In the genomic region with DNA sequence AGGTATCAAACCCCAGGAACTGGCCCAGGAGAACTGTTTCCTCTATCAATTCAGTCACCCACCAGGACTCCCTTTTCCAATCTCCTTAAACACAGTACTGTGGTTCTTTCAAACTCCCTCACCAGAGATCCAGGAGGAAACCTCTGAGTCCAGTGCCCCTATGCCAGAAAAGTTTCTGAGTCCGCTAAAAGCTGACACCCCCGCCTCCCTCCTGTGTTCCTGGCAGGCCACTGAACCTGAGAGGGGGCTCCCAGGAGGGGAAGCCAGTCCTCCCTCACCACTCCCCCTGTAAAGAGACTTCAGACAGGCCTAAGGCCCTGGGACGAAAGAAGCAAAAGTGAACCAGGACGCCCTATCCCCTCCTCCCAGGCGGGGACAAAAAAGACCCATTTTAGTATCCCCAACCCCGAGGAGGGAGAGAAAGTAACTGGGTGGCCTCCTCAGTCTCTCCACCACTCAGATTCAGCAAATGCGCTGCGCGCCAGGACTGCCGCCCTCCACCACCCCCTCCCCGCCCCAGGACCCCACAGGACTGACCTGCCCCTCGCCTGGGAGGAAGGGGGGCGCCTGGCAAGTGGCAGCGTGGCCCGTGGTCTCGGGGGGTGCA, we compare ENCODE assay signal across 8 cellular contexts. TPM values are rescaled to one million over a fixed set of nuclear protein-coding genes. Genes with fewer than 3 reads are reported as not detected.
A peak's percentile ranks its signal among the peaks of the same experiment; 100 is the strongest.
DNase-seq lines count a peak whose midpoint lies in the region; ATAC-seq and TF ChIP-seq lines count a peak whose summit lies in the region.

No MANE protein-coding gene starts in this region.

- H3K4me2 ChIP-seq in Loucy (ENCODE audit: low read depth, low read length, poor library complexity, severe bottlenecking) = peak overlapping the region; percentile 96

- no peaks in the 10 kb centered on the region for H3K27me3 Mint-ChIP-seq in activated T-cell treated with anti-CD3 and anti-CD28 coated beads, Interleukin-2, amount 50 U/mL, for 24 hours

- H2AFZ ChIP-seq in Loucy (ENCODE audit: low read length) = peak overlapping the region; percentile 91

- H3K9me3 ChIP-seq in Loucy (ENCODE audit: insufficient read depth, low read depth, low read length) (no peaks in the 10 kb centered on the region), right cardiac atrium (ENCODE audit: control insufficient read depth, low read length) (no peaks in the 10 kb centered on the region)

- peak overlapping the region; percentile 94 for H3K27ac Mint-ChIP-seq in activated T-cell treated with anti-CD3 and anti-CD28 coated beads, Interleukin-2, amount 50 U/mL, for 24 hours

- peak overlapping the region; percentile 87 for H3K9ac ChIP-seq in Loucy (ENCODE audit: low read depth, low read length, poor library complexity, severe bottlenecking)
- peak overlapping the region; percentile 56 for H3K9ac ChIP-seq in rectal smooth muscle tissue (ENCODE audit: low read length)

- DNase-seq in activated T-cell treated with anti-CD3 and anti-CD28 coated beads, Interleukin-2, amount 50 U/mL, for 24 hours = peak; percentile 62
- no peak for DNase-seq in activated T-cell treated with anti-CD3 and anti-CD28 coated beads, Interleukin-2, amount 50 U/mL, for 1 hour
- DNase-seq in right cardiac atrium = peak in 1 of 3 donors; percentile 35

- no peaks in the 10 kb centered on the region for H3K27me3 ChIP-seq in Loucy (ENCODE audit: insufficient read depth, low read length, poor library complexity, severe bottlenecking)
- H3K27me3 ChIP-seq in right cardiac atrium (ENCODE audit: control insufficient read depth, insufficient read depth) = no peaks in the 10 kb centered on the region
- no peaks in the 10 kb centered on the region for H3K27me3 ChIP-seq in rectal smooth muscle tissue (ENCODE audit: control insufficient read depth, insufficient read depth, low read length)

- no peaks in the 10 kb centered on the region for H3F3A ChIP-seq in Loucy (ENCODE audit: low read depth)

- H3K4me3 Mint-ChIP-seq in activated T-cell treated with anti-CD3 and anti-CD28 coated beads, Interleukin-2, amount 50 U/mL, for 24 hours = peak overlapping the region; percentile 92

- H3K36me3 ChIP-seq in Loucy (ENCODE audit: insufficient read depth, low read length) = no peaks in the 10 kb centered on the region
- no peaks in the 10 kb centered on the region for H3K36me3 ChIP-seq in rectal smooth muscle tissue (ENCODE audit: control insufficient read depth, insufficient read depth, low read length)

- ATAC-seq in right cardiac atrium = peak; percentile 9 to 24
- ATAC-seq in GM19397 (IDR thresholded peaks at IDR 0.05; ENCODE audit: unreplicated experiment) = no peak
- ATAC-seq in GM18861 (IDR thresholded peaks at IDR 0.05; ENCODE audit: unreplicated experiment) = no peak

- H4K20me1 ChIP-seq in Loucy (ENCODE audit: insufficient read depth, low read length, poor library complexity, severe bottlenecking) = peaks cover 36% of the 10 kb centered on the region

- H3K9me2 ChIP-seq in Loucy (replicated peaks; ENCODE audit: low read depth, low read length) = no peaks in the 10 kb centered on the region

- peak overlapping the region; percentile 87 for H3K4me3 ChIP-seq in Loucy (ENCODE audit: low read length, poor library complexity, severe bottlenecking)
- H3K4me3 ChIP-seq in right cardiac atrium (ENCODE audit: low read length) = peak overlapping the region; percentile 79
- peak overlapping the region; percentile 87 for H3K4me3 ChIP-seq in rectal smooth muscle tissue (ENCODE audit: low read length)

- peaks cover 50% of the 10 kb centered on the region for H3K36me3 Mint-ChIP-seq in activated T-cell treated with anti-CD3 and anti-CD28 coated beads, Interleukin-2, amount 50 U/mL, for 24 hours (ENCODE audit: low read depth)

- H3K27ac ChIP-seq in angular gyrus (ENCODE audit: low read depth, low read length) = peak overlapping the region; percentile 91
- H3K27ac ChIP-seq in right cardiac atrium (ENCODE audit: low read length) = peak overlapping the region; percentile 63
- peak overlapping the region; percentile 85 for H3K27ac ChIP-seq in rectal smooth muscle tissue (ENCODE audit: low read depth, low read length)

- WGBS in right cardiac atrium = under 1% methylated on average over 16 of the region's 16 CpGs

- no peaks in the 10 kb centered on the region for H3K9me3 Mint-ChIP-seq in activated T-cell treated with anti-CD3 and anti-CD28 coated beads, Interleukin-2, amount 50 U/mL, for 24 hours

- peaks cover 54% of the 10 kb centered on the region for H3K79me2 ChIP-seq in Loucy (ENCODE audit: insufficient read depth, low read length)

- H3K4me1 ChIP-seq in Loucy (ENCODE audit: insufficient read depth, low read length, poor library complexity, severe bottlenecking) (peaks cover 57% of the 10 kb centered on the region), right cardiac atrium (ENCODE audit: control insufficient read depth, insufficient read depth, low read length) (peaks cover 8% of the 10 kb centered on the region), rectal smooth muscle tissue (ENCODE audit: control insufficient read depth, insufficient read depth, low read length) (peaks cover 28% of the 10 kb centered on the region)

- no peak for TF ChIP-seq CTCF in Loucy (conservative IDR thresholded peaks at IDR 0.05; ENCODE audit: low read length)

- intact Hi-C loops in right cardiac atrium (cut with DNase I) = loop anchor here in 3 of 4 donors (5.0 to 10.0 kb wide), 3 partner anchors 100 to 105 kb away; no protein-coding TSS in a partner anchor

- H3K4me1 Mint-ChIP-seq in activated T-cell treated with anti-CD3 and anti-CD28 coated beads, Interleukin-2, amount 50 U/mL, for 24 hours (ENCODE audit: low read depth) = peaks cover 56% of the 10 kb centered on the region

RNA-seq across cellular contexts. Expression of gene SLC41A1, which starts 0.6 kb away (rescaled TPM):
- total RNA-seq in right cardiac atrium = 100 to 1,000 TPM; 235 to 420 (median 330) TPM
- 187 TPM for polyA plus RNA-seq in right cardiac atrium

RNA-seq across cellular contexts. Expression of gene RAB29, which starts 37.1 kb away (rescaled TPM):
- 10 to 100 TPM; 19.3 to 24.8 (median 21.4) TPM for total RNA-seq in right cardiac atrium
- polyA plus RNA-seq in right cardiac atrium = 10.6 TPM

RNA-seq across cellular contexts. Expression of gene PM20D1, which starts 37.6 kb away (rescaled TPM):
- 1 to 10 TPM in 3 of 4 donors, under 1 TPM in 1; 0.64 to 2.2 (median 1.6) TPM for total RNA-seq in right cardiac atrium
- 1.0 TPM for polyA plus RNA-seq in right cardiac atrium

Comparison
In these comparisons a context has a peak if more than half of its experiments do, and no peak if none do; other contexts are left out.
1. ATAC-seq: peak in right cardiac atrium (2 of 2); none in GM19397 (single experiment) and GM18861 (single experiment).
2. Peak in every context shown above with its lines, with median percentiles within 50 percentile points of each other: H3K4me3 ChIP-seq and H3K27ac ChIP-seq.